Comparison of ENCODE assay signal across 25 cellular contexts in the genomic region with DNA sequence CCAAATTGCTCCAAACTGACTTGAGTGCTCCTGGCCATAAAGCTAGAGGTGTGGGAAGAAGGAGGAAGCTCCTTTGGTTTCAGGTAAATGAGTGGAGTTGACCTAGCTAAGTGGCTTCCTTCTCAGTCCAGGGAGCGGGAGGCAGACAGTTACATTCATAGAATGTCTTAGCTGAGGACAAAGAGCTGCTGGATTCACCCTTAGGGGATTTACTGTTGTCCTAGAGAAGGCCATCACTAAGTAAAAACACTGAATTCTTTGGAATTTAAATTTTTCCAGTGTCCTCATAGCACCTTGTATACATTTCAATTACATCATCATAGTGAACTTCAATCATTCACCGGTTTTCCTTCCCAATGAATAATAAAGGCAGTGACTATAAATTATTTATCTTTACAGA. TPM values are rescaled to one million over a fixed set of nuclear protein-coding genes. Genes with fewer than 3 reads are reported as not detected.
"Had no signal": no experiment of that assay in that cellular context is flagged by ENCODE, and none has a peak within 500 bp of the region (broad histone marks: within the 10 kb centered on the region; RNA-seq: fewer than 3 reads in every experiment).

No MANE protein-coding gene starts in this region.

- H3K27ac ChIP-seq: RWPE1 had no signal

- H3K27ac Mint-ChIP-seq: IgD-negative memory B cell had no signal

- H3K9ac ChIP-seq: SK-N-SH had no signal

- H3K9me3 ChIP-seq: SK-N-SH had no signal

- H3K9me3 Mint-ChIP-seq: IgD-negative memory B cell had no signal

- H3K4me3 Mint-ChIP-seq: IgD-negative memory B cell had no signal

- H3K4me1 Mint-ChIP-seq: IgD-negative memory B cell had no signal

- H3K4me2 ChIP-seq: SK-N-SH had no signal

- DNase-seq: KBM-7, MV-4-11, NCI-H1048, NCI-H1105, NCI-H1417, NCI-H1436 treated with DMSO at 0.1 percent for 48 hours, NCI-H1694, NCI-H187 treated with DMSO at 0.1 percent for 48 hours, NCI-H2029 treated with DMSO at 0.1 percent for 48 hours, NCI-H2171 treated with DMSO at 0.1 percent for 48 hours, NCI-H345, NCI-H524, NCI-H526 treated with DMSO at 0.1 percent for 48 hours, NCI-H774, PC-3, SHP77, SK-N-SH, T-helper 1 cell had no signal

- ATAC-seq: Panc1, PC-3 had no signal

- H3K27me3 Mint-ChIP-seq: IgD-negative memory B cell had no signal

RNA-seq across cellular contexts. Expression of a gene that starts 27.3 kb away (rescaled TPM):
- total RNA-seq: HT1080, NCI-H460, OCI-LY7, PC-3, SK-MEL-5 had no signal
- polyA plus RNA-seq: IgD-negative memory B cell, SK-N-SH had no signal
